Comparison of ENCODE assay signal across 28 cellular contexts in the genomic region with DNA sequence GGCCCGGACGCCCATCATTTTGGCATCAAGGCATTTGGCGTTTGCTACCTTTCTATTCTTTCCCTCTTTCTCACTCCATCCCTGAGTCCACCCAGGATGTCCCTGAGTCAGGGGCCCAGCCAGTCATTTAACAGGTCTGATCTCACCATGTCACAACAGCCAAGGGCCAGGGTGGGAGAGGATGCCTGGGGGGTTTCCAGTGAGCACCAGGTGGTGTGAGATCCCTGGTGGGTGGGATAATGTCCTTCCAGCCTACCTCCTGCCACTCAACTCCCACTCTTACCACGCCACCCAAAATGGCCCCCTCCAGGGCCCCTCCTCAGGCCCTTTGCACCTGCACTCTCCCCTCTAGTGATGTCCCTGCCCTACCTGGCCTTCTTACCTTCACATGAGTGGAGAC.
"Had no signal": no experiment of that assay in that cellular context is flagged by ENCODE, and none has a peak within 500 bp of the region (broad histone marks: within the 10 kb centered on the region; RNA-seq: fewer than 3 reads in every experiment).

No MANE protein-coding gene starts in this region.

- H3K9me3 ChIP-seq: SJCRH30, SK-N-SH had no signal

- H3K4me3 ChIP-seq: K562, SJCRH30 had no signal

- ATAC-seq: activated naive CD4-positive, alpha-beta T cell treated with anti-CD3 and anti-CD28 coated beads, Interleukin-2, amount 50 U/mL, for 72 hours; activated T-cell treated with anti-CD3 and anti-CD28 coated beads, Interleukin-2, amount 50 U/mL, for 4 hours; K562; Panc1 had no signal

- H3K27ac Mint-ChIP-seq: activated CD4-positive, alpha-beta T cell treated with anti-CD3 and anti-CD28 coated beads, Interleukin-2, amount 10 ng/mL, durations not matched to agents 24 days and 14 days; activated naive CD4-positive, alpha-beta T cell treated with anti-CD3 and anti-CD28 coated beads for 36 hours; activated T-helper 1 cell treated with anti-CD3 and anti-CD28 coated beads, Interleukin-12 subunit alpha, Interleukin-12 subunit beta, Interleukin-2, Interleukin-4 antibody, amounts not matched to agents 30 ng/mL and 10 ng/mL and 1 ng/mL, durations not matched to agents 14 hours and 24 hours and 36 hours; T-helper 1 cell treated with Interleukin-12 subunit alpha and Interleukin-12 subunit beta and Interleukin-4 antibody, amounts not matched to agents 30 μg/mL and 1 μg/mL, for 36 hours; T-helper 2 cell treated with Interferon-gamma antibody and Interleukin-4, amounts not matched to agents 5 μg/mL and 100 μg/mL, for 36 hours had no signal

- H3K4me1 ChIP-seq: SJCRH30 had no signal

- H3K36me3 ChIP-seq: brain microvascular endothelial cell, SJCRH30 had no signal

- H3K9me3 Mint-ChIP-seq: activated CD4-positive, alpha-beta T cell treated with anti-CD3 and anti-CD28 coated beads, Interleukin-2, amount 10 ng/mL, durations not matched to agents 24 days and 14 days; activated naive CD4-positive, alpha-beta T cell treated with anti-CD3 and anti-CD28 coated beads for 36 hours; activated naive CD4-positive, alpha-beta T cell treated with anti-CD3 and anti-CD28 coated beads, Interleukin-2, amount 50 U/mL, for 72 hours; activated T-cell treated with anti-CD3 and anti-CD28 coated beads, Interleukin-2, amount 50 U/mL, for 4 hours; activated T-helper 1 cell treated with anti-CD3 and anti-CD28 coated beads, Interleukin-12 subunit alpha, Interleukin-12 subunit beta, Interleukin-2, Interleukin-4 antibody, amounts not matched to agents 30 ng/mL and 10 ng/mL and 1 ng/mL, durations not matched to agents 14 hours and 24 hours and 36 hours; T-helper 1 cell treated with Interleukin-12 subunit alpha and Interleukin-12 subunit beta and Interleukin-4 antibody, amounts not matched to agents 30 μg/mL and 1 μg/mL, for 36 hours; T-helper 2 cell treated with Interferon-gamma antibody and Interleukin-4, amounts not matched to agents 5 μg/mL and 100 μg/mL, for 36 hours had no signal

- H3K36me3 Mint-ChIP-seq: activated naive CD4-positive, alpha-beta T cell treated with anti-CD3 and anti-CD28 coated beads, Interleukin-2, amount 50 U/mL, for 72 hours had no signal

- H3K9ac ChIP-seq: SK-N-SH had no signal

- H3K27ac ChIP-seq: brain microvascular endothelial cell, SJCRH30 had no signal

- FAIRE-seq: K562, TTC549 had no signal

- DNase-seq: activated CD4-positive, alpha-beta T cell treated with anti-CD3 and anti-CD28 coated beads, Interleukin-2, amount 10 ng/mL, durations not matched to agents 24 days and 14 days; activated CD4-positive, alpha-beta T cell treated with anti-CD3 and anti-CD28 coated beads, Interleukin-2, amount 50 U/mL, for 4 hours; activated gamma-delta T cell treated with Interleukin-2 at 50 U/mL for 16 hours; activated naive CD4-positive, alpha-beta T cell treated with anti-CD3 and anti-CD28 coated beads for 36 hours; activated T-cell treated with anti-CD3 and anti-CD28 coated beads for 4 hours; activated T-cell treated with anti-CD3 and anti-CD28 coated beads, Interleukin-2, amount 50 U/mL, for 4 hours; amniotic stem cell; aorta; brain microvascular endothelial cell; central memory CD4-positive, alpha-beta T cell; Karpas-422; NCI-H1105; NCI-H1436; NCI-H1694; NCI-H1930; NCI-H2081 treated with DMSO at 0.1 percent for 48 hours; NCI-H345; NCI-H524 treated with DMSO at 0.1 percent for 48 hours; SHP77; SJCRH30; SK-N-SH had no signal

- H3K27me3 ChIP-seq: brain microvascular endothelial cell, SJCRH30 had no signal

- H3K4me3 Mint-ChIP-seq: activated CD4-positive, alpha-beta T cell treated with anti-CD3 and anti-CD28 coated beads, Interleukin-2, amount 10 ng/mL, durations not matched to agents 24 days and 14 days; activated naive CD4-positive, alpha-beta T cell treated with anti-CD3 and anti-CD28 coated beads for 36 hours; activated T-cell treated with anti-CD3 and anti-CD28 coated beads, Interleukin-2, amount 50 U/mL, for 4 hours; activated T-helper 1 cell treated with anti-CD3 and anti-CD28 coated beads, Interleukin-12 subunit alpha, Interleukin-12 subunit beta, Interleukin-2, Interleukin-4 antibody, amounts not matched to agents 30 ng/mL and 10 ng/mL and 1 ng/mL, durations not matched to agents 14 hours and 24 hours and 36 hours; T-helper 1 cell treated with Interleukin-12 subunit alpha and Interleukin-12 subunit beta and Interleukin-4 antibody, amounts not matched to agents 30 μg/mL and 1 μg/mL, for 36 hours; T-helper 2 cell treated with Interferon-gamma antibody and Interleukin-4, amounts not matched to agents 5 μg/mL and 100 μg/mL, for 36 hours had no signal
